Comparison of ENCODE assay signal across 30 cellular contexts in genomic region chr12:54463484-54463883, GRCh38. TPM values are rescaled to one million over a fixed set of nuclear protein-coding genes. Genes with fewer than 3 reads are reported as not detected.
DNase-seq lines count a peak whose midpoint lies in the region; ATAC-seq and TF ChIP-seq lines count a peak whose summit lies in the region.
"Had no signal": no experiment of that assay in that cellular context is flagged by ENCODE, and none has a peak within 500 bp of the region (broad histone marks: within the 10 kb centered on the region; RNA-seq: fewer than 3 reads in every experiment).

No MANE protein-coding gene starts in this region.

- TF ChIP-seq CTCF in psoas muscle (IDR thresholded peaks at IDR 0.05) = no peak

- H3K27me3 ChIP-seq in psoas muscle (ENCODE audit: insufficient read depth in 3 of 3, low read length in 2 of 3) = no peaks in the 10 kb centered on the region
- H3K27me3 ChIP-seq in aorta (ENCODE audit: control insufficient read depth in 1 of 2, insufficient read depth in 2 of 2, low read length in 1 of 2) = no peaks in the 10 kb centered on the region
- H3K27me3 ChIP-seq: Peyer's patch, tibial artery had no signal

- H3K36me3 ChIP-seq in psoas muscle (ENCODE audit: insufficient read depth in 1 of 2, low read depth in 1 of 2) (no peaks in the 10 kb centered on the region), aorta (ENCODE audit: control insufficient read depth in 1 of 2, insufficient read depth in 2 of 2, low read length in 1 of 2) (no peaks in the 10 kb centered on the region)
- H3K36me3 ChIP-seq: Peyer's patch, stomach, WERI-Rb-1 had no signal

- H3K4me1 ChIP-seq in psoas muscle (peaks cover 8% of the 10 kb centered on the region), aorta (ENCODE audit: control insufficient read depth in 1 of 2, insufficient read depth in 2 of 2, low read length in 2 of 2) (no peaks in the 10 kb centered on the region)
- H3K4me1 ChIP-seq: foreskin keratinocyte, Peyer's patch, stomach had no signal

- peak; percentile 89 to 93 (median 92) for ATAC-seq in psoas muscle
- no peak for ATAC-seq in aorta (ENCODE audit: low FRiP score)
- no peak for ATAC-seq in GM19467 (IDR thresholded peaks at IDR 0.05; ENCODE audit: unreplicated experiment)
- ATAC-seq: foreskin keratinocyte had no signal

- H3K4me3 ChIP-seq in psoas muscle (no peak overlapping the region), aorta (ENCODE audit: low read length in 2 of 2) (no peak overlapping the region)
- H3K4me3 ChIP-seq: HAP-1, Peyer's patch, smooth muscle cell, stomach, tibial artery had no signal

- WGBS in psoas muscle, 3 donors = 14 to 18% (median 17%) methylated on average over 3 of the region's 3 CpGs
- WGBS in aorta, 2 donors = 60 to 65% methylated on average over 3 of the region's 3 CpGs

- H3K27ac ChIP-seq in psoas muscle (peak overlapping the region; percentile 53), aorta (ENCODE audit: low read depth in 1 of 2, low read length in 2 of 2) (no peak overlapping the region)
- H3K27ac ChIP-seq: foreskin keratinocyte, HL-60, Peyer's patch, stomach, tibial artery, WERI-Rb-1 had no signal

- DNase-seq in Ammon's horn (ENCODE audit: low spot score) = peak; percentile 43
- peak; percentile 6 for DNase-seq in NCI-H748 (lab: John Stamatoyannopoulos, UW; ENCODE audit: unreplicated experiment)
- peak; percentile 25 for DNase-seq in fibroblast of peridontal ligament (ENCODE audit: extremely low read depth)
- DNase-seq in psoas muscle = no peak
- no peak for DNase-seq in cerebellar cortex (ENCODE audit: low spot score)
- no peak for DNase-seq in aorta
- DNase-seq in stimulated activated CD4-positive, alpha-beta T cell treated with anti-CD3 and anti-CD28 coated beads, Interleukin-2, amount 100 ng/mL, for 24 hours = no peak
- DNase-seq: activated CD4-positive, alpha-beta T cell treated with anti-CD3 and anti-CD28 coated beads, Interleukin-2, amount 10 ng/mL, durations not matched to agents 24 days and 14 days; activated gamma-delta T cell; activated T-cell treated with anti-CD3 and anti-CD28 coated beads, Interleukin-2, amount 50 U/mL, for 24 hours; cerebellar nuclear complex; DMS153; naive B cell; NCI-H146; NCI-H524; occipital lobe; Peyer's patch; stimulated activated CD4-positive, alpha-beta T cell treated with anti-CD3 and anti-CD28 coated beads, Interleukin-1b, Interleukin-23, amount 100 ng/mL, for 48 hours; stomach; SW 1271; T1000; WERI-Rb-1 had no signal

- H3K9me3 ChIP-seq in psoas muscle (no peaks in the 10 kb centered on the region), aorta (ENCODE audit: control insufficient read depth, low read length) (no peaks in the 10 kb centered on the region)
- H3K9me3 ChIP-seq: HAP-1, Peyer's patch, stomach, tibial artery had no signal

- intact Hi-C loops in psoas muscle (cut with DNase I) (no loop called here), aorta (cut with DNase I) (no loop called here)

RNA-seq across cellular contexts. Expression of gene GTSF1, which starts 9.9 kb away (rescaled TPM):
- total RNA-seq in psoas muscle (under 1 TPM in 1 of 4 donors, not detected in 3; 0.94 TPM), aorta (not detected)
- polyA plus RNA-seq in psoas muscle (not detected), aorta (1 to 10 TPM in 1 of 2 donors, not detected in 1; 1.5 TPM)
- total RNA-seq: A673, foreskin keratinocyte, smooth muscle cell, stomach had no signal
- polyA plus RNA-seq: BJ, foreskin keratinocyte, smooth muscle cell had no signal

RNA-seq across cellular contexts. Expression of gene NCKAP1L, which starts 34.1 kb away (rescaled TPM):
- total RNA-seq in psoas muscle (1 to 10 TPM; 3.2 to 4.7 (median 4.1) TPM), aorta (10 to 100 TPM; 39.8 to 47.7 TPM)
- polyA plus RNA-seq in psoas muscle (under 1 TPM; 0.44 to 0.81 (median 0.75) TPM), aorta (1 to 10 TPM; 3.4 to 5.4 TPM)
- total RNA-seq: foreskin keratinocyte, smooth muscle cell had no signal
- polyA plus RNA-seq: foreskin keratinocyte, smooth muscle cell had no signal

RNA-seq across cellular contexts. Expression of gene ITGA5, which starts 44.4 kb away (rescaled TPM):
- 10 to 100 TPM; 24.0 to 80.3 (median 41.9) TPM for total RNA-seq in psoas muscle
- 100 to 1,000 TPM in 1 of 3 donors, 10 to 100 TPM in 2; 13.7 to 244 (median 39.7) TPM for polyA plus RNA-seq in psoas muscle
- 1,000 to 10,000 TPM in 1 of 2 donors, 100 to 1,000 TPM in 1; 241 to 1,416 TPM for total RNA-seq in aorta
- polyA plus RNA-seq in aorta = 100 to 1,000 TPM in 1 of 2 donors, 10 to 100 TPM in 1; 26.5 to 464 TPM

Comparison
In these comparisons a context has a peak if more than half of its experiments do, and no peak if none do; other contexts are left out.
1. DNase-seq: peak in Ammon's horn (single experiment), NCI-H748 (single experiment) and fibroblast of peridontal ligament (single experiment); none in psoas muscle (0 of 2), cerebellar cortex (single experiment), aorta (0 of 2) and stimulated activated CD4-positive, alpha-beta T cell treated with anti-CD3 and anti-CD28 coated beads, Interleukin-2, amount 100 ng/mL, for 24 hours (0 of 2).
2. ATAC-seq: peak in psoas muscle (4 of 4); none in aorta (single experiment) and GM19467 (single experiment).
3. RNA of gene NCKAP1L, which starts 34.1 kb away (total RNA-seq): 39.8 to 47.7 TPM in aorta; 3.2 to 4.7 TPM in psoas muscle; every median in the first group is over 4 times any median in the second.